Comparison of ENCODE assay signal across 9 cellular contexts in genomic region chr14:99755629-99756603, GRCh38. TPM values are rescaled to one million over a fixed set of nuclear protein-coding genes. Genes with fewer than 3 reads are reported as not detected.
A peak's percentile ranks its signal among the peaks of the same experiment; 100 is the strongest.
DNase-seq lines count a peak whose midpoint lies in the region; ATAC-seq and TF ChIP-seq lines count a peak whose summit lies in the region.
"Had no signal": no experiment of that assay in that cellular context is flagged by ENCODE, and none has a peak within 500 bp of the region (broad histone marks: within the 10 kb centered on the region; RNA-seq: fewer than 3 reads in every experiment).

No MANE protein-coding gene starts in this region.

- H3K4me1 ChIP-seq in body of pancreas: peaks cover 36% of the 10 kb centered on the region
- peaks cover 80% of the 10 kb centered on the region for H3K4me1 ChIP-seq in skeletal muscle satellite cell (ENCODE audit: control insufficient read depth, insufficient read depth, low read length)

- CTCF ChIA-PET in GM10248 (lab: Yijun Ruan, JAX): interaction anchor here (0.8 to 1.1 kb wide), 3 partner anchors 7 to 26 kb away, joined by 3 read pairs; no protein-coding TSS in a partner anchor

- DNase-seq in GOT3 (lab: John Stamatoyannopoulos, UW) (peak; percentile 42), body of pancreas (peak; percentile 75 to 87 (median 84)), hippocampal formation (lab: John Stamatoyannopoulos, UW) (peak; percentile 17 to 54), cerebellar cortex (ENCODE audit: low spot score) (no peak), GM10248 (ENCODE audit: extremely low spot score) (no peak)
- DNase-seq in stimulated activated CD4-positive, alpha-beta T cell treated with anti-CD3 and anti-CD28 coated beads, Interleukin-4, amount 100 ng/mL, for 4 hours: no peak

- POLR2A ChIA-PET in GM10248 (lab: Yijun Ruan, JAX): no interaction called here

- H3K27me3 ChIP-seq in body of pancreas (no peaks in the 10 kb centered on the region), skeletal muscle satellite cell (ENCODE audit: control insufficient read depth, insufficient read depth, low read length) (no peaks in the 10 kb centered on the region)

- peak overlapping the region; percentile 46 for H3K4me2 ChIP-seq in skeletal muscle satellite cell (ENCODE audit: low read length)

- TF ChIP-seq POLR2A in body of pancreas (IDR thresholded peaks at IDR 0.05): no peak

- peak overlapping the region; percentile 30 to 73 (median 60) for H3K27ac ChIP-seq in body of pancreas
- H3K27ac ChIP-seq: HL-60 had no signal

- peak; percentile 88 for ATAC-seq in body of pancreas
- no peak for ATAC-seq in HG03108 (IDR thresholded peaks at IDR 0.05; ENCODE audit: unreplicated experiment)

- H3K36me3 ChIP-seq in body of pancreas (replicated peaks in 1 of 2; ENCODE audit: insufficient read depth in 1 of 2, low read depth in 2 of 2) (no peaks in the 10 kb centered on the region), skeletal muscle satellite cell (ENCODE audit: insufficient read depth, low read length) (no peaks in the 10 kb centered on the region)

- intact Hi-C loops in body of pancreas (cut with DNase I): no loop called here

- peak overlapping the region; percentile 57 for H3K9ac ChIP-seq in skeletal muscle satellite cell (ENCODE audit: low read depth, low read length)

- H3K4me3 ChIP-seq in body of pancreas: no peak overlapping the region
- H3K4me3 ChIP-seq in skeletal muscle satellite cell (ENCODE audit: low read length): no peak overlapping the region

- 45 to 54% methylated on average over 12 to 21 of the region's 21 CpGs for WGBS in body of pancreas, 2 donors

- no peaks in the 10 kb centered on the region for H3K9me3 ChIP-seq in body of pancreas
- no peaks in the 10 kb centered on the region for H3K9me3 ChIP-seq in skeletal muscle satellite cell (replicated peaks; ENCODE audit: low read length)

- no peak for TF ChIP-seq CTCF in body of pancreas (IDR thresholded peaks at IDR 0.05)
- TF ChIP-seq CTCF in GM10248 (IDR thresholded peaks at IDR 0.05; ENCODE audit: control extremely low read depth, extremely low read depth, low read depth, missing control alignments): no peak

RNA-seq across cellular contexts. Expression of gene EML1, which starts 37.3 kb away (rescaled TPM):
- 10 to 100 TPM; 23.6 to 34.6 TPM for total RNA-seq in body of pancreas
- total RNA-seq in skeletal muscle satellite cell (2012; rRNA removed): 15.5 and 28.6 TPM in 2 replicates

Comparison
In these comparisons a context has a peak if more than half of its experiments do, and no peak if none do; other contexts are left out.
1. DNase-seq: peak in GOT3 (single experiment), body of pancreas (4 of 4) and hippocampal formation (2 of 2); none in stimulated activated CD4-positive, alpha-beta T cell treated with anti-CD3 and anti-CD28 coated beads, Interleukin-4, amount 100 ng/mL, for 4 hours (0 of 2), cerebellar cortex (single experiment) and GM10248 (single experiment).